14 cellular contexts compared by ENCODE assay signal in genomic region chr17:17079336-17079735, GRCh38. TPM values are rescaled to one million over a fixed set of nuclear protein-coding genes. Genes with fewer than 3 reads are reported as not detected.
DNase-seq lines count a peak whose midpoint lies in the region; ATAC-seq, FAIRE-seq and TF ChIP-seq lines count a peak whose summit lies in the region.
"Had no signal": no experiment of that assay in that cellular context is flagged by ENCODE, and none has a peak within 500 bp of the region (broad histone marks: within the 10 kb centered on the region; RNA-seq: fewer than 3 reads in every experiment).

No MANE protein-coding gene starts in this region.

- H3K9me3 ChIP-seq in right atrium auricular region (no peaks in the 10 kb centered on the region), psoas muscle (no peaks in the 10 kb centered on the region)
- H3K9me3 ChIP-seq: spleen had no signal

- DNase-seq in ELF-1 (ENCODE audit: low read depth, low spot score) = peak; percentile 70
- DNase-seq in caudate nucleus (lab: John Stamatoyannopoulos, UW) = no peak
- DNase-seq in right atrium auricular region (ENCODE audit: low spot score) = no peak
- no peak for DNase-seq in psoas muscle
- no peak for DNase-seq in GM12892 (ENCODE audit: insufficient read length)
- DNase-seq in OCI-M2 (lab: John Stamatoyannopoulos, UW; ENCODE audit: unreplicated experiment) = no peak
- no peak for DNase-seq in omental fat pad (ENCODE audit: low spot score)
- DNase-seq: activated CD4-positive, CD25-positive, alpha-beta regulatory T cell; DMS 273 treated with DMSO at 0.1 percent for 48 hours; NCI-H2081 had no signal

- TF ChIP-seq CTCF in right atrium auricular region (IDR thresholded peaks at IDR 0.05) (no peak), psoas muscle (IDR thresholded peaks at IDR 0.05) (no peak), omental fat pad (IDR thresholded peaks at IDR 0.05) (no peak)

- H3K4me3 ChIP-seq in right atrium auricular region (no peak overlapping the region), psoas muscle (no peak overlapping the region)
- H3K4me3 ChIP-seq: SK-N-MC, spleen had no signal

- peak overlapping the region; percentile 52 for H3K27ac ChIP-seq in caudate nucleus (ENCODE audit: low read depth, low read length)
- peak overlapping the region; percentile 43 to 60 for H3K27ac ChIP-seq in right atrium auricular region
- H3K27ac ChIP-seq in psoas muscle = peak overlapping the region; percentile 55
- H3K27ac ChIP-seq: SK-N-MC had no signal

- H3K36me3 ChIP-seq in right atrium auricular region (peaks cover 36% of the 10 kb centered on the region), psoas muscle (ENCODE audit: insufficient read depth in 1 of 2, low read depth in 1 of 2) (peaks cover 3 to 49% of the 10 kb centered on the region in 2 donors)

- 18 to 55% (median 32%) methylated on average over 4 of the region's 4 CpGs for WGBS in psoas muscle, 3 donors

- ATAC-seq in psoas muscle (peak in 3 of 4 donors; percentile 17 to 67 (median 58)), GM18517 (IDR thresholded peaks at IDR 0.05; ENCODE audit: unreplicated experiment) (no peak), omental fat pad (ENCODE audit: low FRiP score) (no peak)

- TF ChIP-seq POLR2A in GM12892 (IDR thresholded peaks at IDR 0.05; ENCODE audit: low read depth, low read length) = no peak

- H3K4me1 ChIP-seq in right atrium auricular region (peaks cover 0 to 65% of the 10 kb centered on the region in 2 donors), psoas muscle (peaks cover 72% of the 10 kb centered on the region)

- intact Hi-C loops in psoas muscle (cut with DNase I) = no loop called here

- H3K27me3 ChIP-seq in right atrium auricular region = no peaks in the 10 kb centered on the region
- no peaks in the 10 kb centered on the region for H3K27me3 ChIP-seq in psoas muscle (ENCODE audit: insufficient read depth in 3 of 3, low read length in 2 of 3)
- H3K27me3 ChIP-seq: spleen had no signal

- no peak for FAIRE-seq in GM12892 (lab: Jason Lieb, UNC)
- FAIRE-seq: astrocyte had no signal

RNA-seq across cellular contexts. Expression of gene MPRIP, which starts 37.1 kb away (rescaled TPM):
- total RNA-seq in right atrium auricular region (100 to 1,000 TPM; 102 to 145 TPM), psoas muscle (100 to 1,000 TPM; 228 to 322 (median 258) TPM), omental fat pad (100 to 1,000 TPM in 3 of 4 donors, 10 to 100 TPM in 1; 68.6 to 196 (median 125) TPM)
- polyA plus RNA-seq in psoas muscle = 100 to 1,000 TPM; 142 to 270 (median 184) TPM
- polyA plus RNA-seq in GM12892 (2012; ENCODE audit: missing spikeins) = 53.9 TPM

Comparison
In these comparisons a context has a peak if more than half of its experiments do, and no peak if none do; other contexts are left out.
1. ATAC-seq: peak in psoas muscle (3 of 4); none in GM18517 (single experiment) and omental fat pad (single experiment).
2. Peak in every context shown above with its lines, with median percentiles within 50 percentile points of each other: H3K27ac ChIP-seq.